Comparison of ENCODE assay signal across 20 cellular contexts in the genomic region with DNA sequence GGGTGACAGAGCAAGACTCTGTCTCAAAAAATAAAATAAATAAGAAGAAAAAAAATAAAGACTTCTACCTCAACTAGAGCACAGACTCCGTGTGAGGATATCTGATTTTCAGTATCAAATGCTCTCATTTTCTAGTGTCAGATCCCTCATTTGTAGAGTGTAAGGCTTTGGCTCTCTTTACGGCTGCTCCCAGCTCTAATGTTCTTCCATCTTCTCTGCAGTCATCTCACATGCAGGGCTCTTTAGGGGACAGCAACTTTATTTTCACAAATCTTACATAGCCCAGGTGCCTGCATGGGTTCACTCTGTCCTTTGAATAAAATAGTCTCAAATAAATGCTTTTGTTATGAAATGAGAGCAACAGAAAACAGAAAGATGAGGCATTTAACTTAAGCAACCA. TPM values are rescaled to one million over a fixed set of nuclear protein-coding genes. Genes with fewer than 3 reads are reported as not detected.
"Had no signal": no experiment of that assay in that cellular context is flagged by ENCODE, and none has a peak within 500 bp of the region (broad histone marks: within the 10 kb centered on the region; RNA-seq: fewer than 3 reads in every experiment).

No MANE protein-coding gene starts in this region.

- H3K9me3 Mint-ChIP-seq: immature natural killer cell; stimulated activated naive B cell treated with anti-CD40 and anti-IgM and Interleukin-4, amounts not matched to agents 10 μg/mL and 1 μg/mL and 100 μg/mL, for 72 hours had no signal

- H3K36me3 Mint-ChIP-seq: immature natural killer cell; stimulated activated naive B cell treated with anti-CD40 and anti-IgM and Interleukin-4, amounts not matched to agents 10 μg/mL and 1 μg/mL and 100 μg/mL, for 72 hours had no signal

- H3K79me2 ChIP-seq: parathyroid adenoma had no signal

- H3K4me3 ChIP-seq: breast epithelium, coronary artery, heart right ventricle, left ventricle myocardium inferior, sigmoid colon, spleen, thoracic aorta, upper lobe of left lung had no signal

- H3K9me3 ChIP-seq: breast epithelium, heart right ventricle, left ventricle myocardium inferior, sigmoid colon, spleen, thoracic aorta, upper lobe of left lung had no signal

- H3K27ac Mint-ChIP-seq: stimulated activated naive B cell treated with anti-CD40 and anti-IgM and Interleukin-4, amounts not matched to agents 10 μg/mL and 1 μg/mL and 100 μg/mL, for 72 hours had no signal

- H3K36me3 ChIP-seq: breast epithelium, heart right ventricle, left ventricle myocardium inferior, sigmoid colon, spleen, thoracic aorta, upper lobe of left lung had no signal

- H3K27ac ChIP-seq: breast epithelium, coronary artery, heart right ventricle, left ventricle myocardium inferior, parathyroid adenoma, sigmoid colon, spleen, thoracic aorta, upper lobe of left lung, VCaP had no signal

- H3K4me1 ChIP-seq: breast epithelium, left ventricle myocardium inferior, parathyroid adenoma, sigmoid colon, upper lobe of left lung had no signal

- ATAC-seq: heart right ventricle; stimulated activated naive B cell treated with anti-CD40 and anti-IgM and Interleukin-4, amounts not matched to agents 10 μg/mL and 1 μg/mL and 100 μg/mL, for 72 hours had no signal

- H3K4me3 Mint-ChIP-seq: immature natural killer cell; stimulated activated naive B cell treated with anti-CD40 and anti-IgM and Interleukin-4, amounts not matched to agents 10 μg/mL and 1 μg/mL and 100 μg/mL, for 72 hours had no signal

- H3K27me3 ChIP-seq: breast epithelium, spleen, upper lobe of left lung had no signal

- DNase-seq: activated CD4-positive, alpha-beta T cell treated with anti-CD3 and anti-CD28 coated beads for 1 hour; activated CD4-positive, alpha-beta T cell treated with anti-CD3 and anti-CD28 coated beads, Interleukin-2, amount 50 U/mL, for 48 hours; activated naive CD4-positive, alpha-beta T cell treated with Interleukin-2 at 50 U/mL for 16 hours; aorta; heart right ventricle; immature natural killer cell; kidney glomerular epithelial cell; left ventricle myocardium inferior; mammary epithelial cell; sigmoid colon; spleen; stimulated activated CD4-positive, alpha-beta T cell treated with anti-CD3 and anti-CD28 coated beads, Interleukin-4, amount 100 ng/mL, for 4 hours; stimulated activated naive B cell treated with anti-CD40 and anti-IgM and Interleukin-4, amounts not matched to agents 10 μg/mL and 1 μg/mL and 100 μg/mL, for 72 hours; T-helper 2 cell; upper lobe of left lung had no signal

- H3K27me3 Mint-ChIP-seq: stimulated activated naive B cell treated with anti-CD40 and anti-IgM and Interleukin-4, amounts not matched to agents 10 μg/mL and 1 μg/mL and 100 μg/mL, for 72 hours had no signal

RNA-seq across cellular contexts. Expression of a gene that starts 19.2 kb away (rescaled TPM):
- total RNA-seq: mammary epithelial cell had no signal
- polyA plus RNA-seq: mammary epithelial cell had no signal
